ENCODE assay signal across 1 cellular context in genomic region chr13:44267203-44267602, GRCh38.
TF ChIP-seq lines count a peak whose summit lies in the region.

No MANE protein-coding gene starts in this region.

TF ChIP-seq in IMR-90, 13 proteins besides CTCF, POLR2A, EP300 and RAD21 (continued from another document):
- no peak for TF ChIP-seq CHD1 (IDR thresholded peaks at IDR 0.05; ENCODE audit: low read depth, low read length)
- TF ChIP-seq MAZ (IDR thresholded peaks at IDR 0.05; ENCODE audit: borderline replicate concordance, low read depth, low read length) = no peak
- TF ChIP-seq, protein P1, sequence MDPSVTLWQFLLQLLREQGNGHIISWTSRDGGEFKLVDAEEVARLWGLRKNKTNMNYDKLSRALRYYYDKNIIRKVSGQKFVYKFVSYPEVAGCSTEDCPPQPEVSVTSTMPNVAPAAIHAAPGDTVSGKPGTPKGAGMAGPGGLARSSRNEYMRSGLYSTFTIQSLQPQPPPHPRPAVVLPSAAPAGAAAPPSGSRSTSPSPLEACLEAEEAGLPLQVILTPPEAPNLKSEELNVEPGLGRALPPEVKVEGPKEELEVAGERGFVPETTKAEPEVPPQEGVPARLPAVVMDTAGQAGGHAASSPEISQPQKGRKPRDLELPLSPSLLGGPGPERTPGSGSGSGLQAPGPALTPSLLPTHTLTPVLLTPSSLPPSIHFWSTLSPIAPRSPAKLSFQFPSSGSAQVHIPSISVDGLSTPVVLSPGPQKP (IDR thresholded peaks at IDR 0.05; ENCODE audit: borderline replicate concordance, low read depth, low read length) = no peak
- TF ChIP-seq SMC3 (IDR thresholded peaks at IDR 0.05; ENCODE audit: low read depth, low read length) = no peak
- no peak for TF ChIP-seq RCOR1 (IDR thresholded peaks at IDR 0.05; ENCODE audit: insufficient replicate concordance, low read length)
- TF ChIP-seq MAFK (IDR thresholded peaks at IDR 0.05; ENCODE audit: low read depth, low read length) = no peak
- no peak for TF ChIP-seq USF2 (IDR thresholded peaks at IDR 0.05; ENCODE audit: low read depth, low read length)
- TF ChIP-seq FOS (IDR thresholded peaks at IDR 0.05; ENCODE audit: low read depth, low read length) = no peak
- TF ChIP-seq CEBPB (IDR thresholded peaks at IDR 0.05; ENCODE audit: low read depth, low read length) = no peak
- no peak for TF ChIP-seq BHLHE40 (IDR thresholded peaks at IDR 0.05; ENCODE audit: low read depth, low read length)
